Comparison of ENCODE assay signal across 29 cellular contexts in genomic region chr17:14204546-14204945, GRCh38. TPM values are rescaled to one million over a fixed set of nuclear protein-coding genes. Genes with fewer than 3 reads are reported as not detected.
A peak's percentile ranks its signal among the peaks of the same experiment; 100 is the strongest.
DNase-seq lines count a peak whose midpoint lies in the region; ATAC-seq and TF ChIP-seq lines count a peak whose summit lies in the region.
"Had no signal": no experiment of that assay in that cellular context is flagged by ENCODE, and none has a peak within 500 bp of the region (broad histone marks: within the 10 kb centered on the region; RNA-seq: fewer than 3 reads in every experiment).

No MANE protein-coding gene starts in this region.

- POLR2A ChIA-PET in T-cell (lab: Charles Lee): no interaction called here

- CTCF ChIA-PET in activated naive CD4-positive, alpha-beta T cell treated with anti-CD3 and anti-CD28 coated beads for 36 hours (lab: Charles Lee): no interaction called here
- CTCF ChIA-PET in T-cell (lab: Charles Lee): no interaction called here

- peaks cover 73% of the 10 kb centered on the region for H3K4me1 Mint-ChIP-seq in activated naive CD4-positive, alpha-beta T cell treated with anti-CD3 and anti-CD28 coated beads for 36 hours (ENCODE audit: low read depth)
- H3K4me1 Mint-ChIP-seq in T-cell: peaks cover 75 to 79% (median 78%) of the 10 kb centered on the region in 3 donors
- peaks cover 71% of the 10 kb centered on the region for H3K4me1 Mint-ChIP-seq in activated naive CD8-positive, alpha-beta T cell treated with anti-CD3 and anti-CD28 coated beads, Interleukin-2, amount 50 U/mL, for 24 hours
- H3K4me1 Mint-ChIP-seq in osteocyte (ENCODE audit: unreplicated experiment): peaks cover 2% of the 10 kb centered on the region

- peak overlapping the region; percentile 94 for H3K27ac Mint-ChIP-seq in activated naive CD4-positive, alpha-beta T cell treated with anti-CD3 and anti-CD28 coated beads for 36 hours
- no peak overlapping the region for H3K27ac Mint-ChIP-seq in activated naive CD4-positive, alpha-beta T cell treated with anti-CD3 and anti-CD28 coated beads, Interleukin-2, amount 50 U/mL, for 72 hours
- H3K27ac Mint-ChIP-seq in T-cell (peak overlapping the region; percentile 84 to 96), osteocyte (ENCODE audit: unreplicated experiment) (no peak overlapping the region)
- H3K27ac Mint-ChIP-seq in activated naive CD8-positive, alpha-beta T cell treated with anti-CD3 and anti-CD28 coated beads, Interleukin-2, amount 50 U/mL, for 24 hours: peak overlapping the region; percentile 29
- H3K27ac Mint-ChIP-seq: nephron, WTC11 had no signal

- intact Hi-C loops in activated naive CD4-positive, alpha-beta T cell treated with anti-CD3 and anti-CD28 coated beads for 36 hours (cut with micrococcal nuclease): loop anchor here (5.0 to 10.0 kb wide), 3 partner anchors 198 to 607 kb away; no protein-coding TSS in a partner anchor

- H3K27me3 Mint-ChIP-seq in activated naive CD4-positive, alpha-beta T cell treated with anti-CD3 and anti-CD28 coated beads for 36 hours (ENCODE audit: low read depth): no peaks in the 10 kb centered on the region
- H3K27me3 Mint-ChIP-seq in T-cell (no peaks in the 10 kb centered on the region), osteocyte (ENCODE audit: unreplicated experiment) (no peaks in the 10 kb centered on the region)
- H3K27me3 Mint-ChIP-seq in activated naive CD8-positive, alpha-beta T cell treated with anti-CD3 and anti-CD28 coated beads, Interleukin-2, amount 50 U/mL, for 24 hours: no peaks in the 10 kb centered on the region

- H3K36me3 Mint-ChIP-seq in activated naive CD4-positive, alpha-beta T cell treated with anti-CD3 and anti-CD28 coated beads for 36 hours (ENCODE audit: low read depth): peaks cover 39% of the 10 kb centered on the region
- peaks cover 5 to 34% of the 10 kb centered on the region in 2 donors for H3K36me3 Mint-ChIP-seq in activated naive CD4-positive, alpha-beta T cell treated with anti-CD3 and anti-CD28 coated beads, Interleukin-2, amount 50 U/mL, for 72 hours
- H3K36me3 Mint-ChIP-seq in T-cell (peaks cover 23% of the 10 kb centered on the region), osteocyte (ENCODE audit: unreplicated experiment) (peaks cover 18% of the 10 kb centered on the region)
- peaks cover 43% of the 10 kb centered on the region for H3K36me3 Mint-ChIP-seq in activated naive CD8-positive, alpha-beta T cell treated with anti-CD3 and anti-CD28 coated beads, Interleukin-2, amount 50 U/mL, for 24 hours (ENCODE audit: low read depth)

- H3K4me3 Mint-ChIP-seq in activated naive CD4-positive, alpha-beta T cell treated with anti-CD3 and anti-CD28 coated beads for 36 hours: no peak overlapping the region
- H3K4me3 Mint-ChIP-seq in T-cell (peak overlapping the region in 1 of 3 donors; percentile 58), osteocyte (ENCODE audit: unreplicated experiment) (no peak overlapping the region)
- no peak overlapping the region for H3K4me3 Mint-ChIP-seq in activated naive CD8-positive, alpha-beta T cell treated with anti-CD3 and anti-CD28 coated beads, Interleukin-2, amount 50 U/mL, for 24 hours
- H3K4me3 Mint-ChIP-seq: nephron, WTC11 had no signal

- no peak for TF ChIP-seq CTCF in osteocyte (IDR thresholded peaks at IDR 0.05)

- no peak for DNase-seq in activated naive CD4-positive, alpha-beta T cell treated with anti-CD3 and anti-CD28 coated beads for 36 hours
- DNase-seq in activated naive CD4-positive, alpha-beta T cell treated with anti-CD3 and anti-CD28 coated beads, Interleukin-2, amount 50 U/mL, for 72 hours (ENCODE audit: low spot score in 2 of 2): no peak
- DNase-seq in T-cell (no peak), osteocyte (ENCODE audit: extremely low spot score, unreplicated experiment) (peak; percentile 34), NCI-H2029 (lab: John Stamatoyannopoulos, UW) (no peak)
- DNase-seq in activated naive CD8-positive, alpha-beta T cell treated with anti-CD3 and anti-CD28 coated beads, Interleukin-2, amount 50 U/mL, for 24 hours: no peak
- DNase-seq: activated effector memory CD4-positive, alpha-beta T cell treated with Interleukin-2 at 50 U/mL for 16 hours; DMS79 treated with DMSO at 0.1 percent for 48 hours; effector CD8-positive, alpha-beta T cell; H7; head of caudate nucleus; kidney; NCI-H1105 treated with DMSO at 0.1 percent for 48 hours; NCI-H2081; NCI-H226; ovary; retina; SHP77 treated with DMSO at 0.1 percent for 48 hours; stimulated activated CD4-positive, alpha-beta T cell treated with anti-CD3 and anti-CD28 coated beads, Interleukin-2, amount 100 ng/mL, for 24 hours; trophoblast cell had no signal

- ATAC-seq in activated naive CD4-positive, alpha-beta T cell treated with anti-CD3 and anti-CD28 coated beads, Interleukin-2, amount 50 U/mL, for 72 hours: no peak
- ATAC-seq in T-cell (replicated peaks in 1 of 4): no peak
- ATAC-seq in activated naive CD8-positive, alpha-beta T cell treated with anti-CD3 and anti-CD28 coated beads, Interleukin-2, amount 50 U/mL, for 24 hours: no peak
- ATAC-seq in GM18858 (IDR thresholded peaks at IDR 0.05; ENCODE audit: unreplicated experiment): no peak
- ATAC-seq: Panc1, WTC11 had no signal

- no peaks in the 10 kb centered on the region for H3K9me3 Mint-ChIP-seq in activated naive CD4-positive, alpha-beta T cell treated with anti-CD3 and anti-CD28 coated beads for 36 hours
- no peaks in the 10 kb centered on the region for H3K9me3 Mint-ChIP-seq in activated naive CD4-positive, alpha-beta T cell treated with anti-CD3 and anti-CD28 coated beads, Interleukin-2, amount 50 U/mL, for 72 hours
- no peaks in the 10 kb centered on the region for H3K9me3 Mint-ChIP-seq in T-cell
- peaks cover 3% of the 10 kb centered on the region for H3K9me3 Mint-ChIP-seq in activated naive CD8-positive, alpha-beta T cell treated with anti-CD3 and anti-CD28 coated beads, Interleukin-2, amount 50 U/mL, for 24 hours
- no peaks in the 10 kb centered on the region for H3K9me3 Mint-ChIP-seq in osteocyte (ENCODE audit: unreplicated experiment)
- H3K9me3 Mint-ChIP-seq: nephron, WTC11 had no signal

RNA-seq across cellular contexts. Expression of gene CDRT15, which starts 32.1 kb away (rescaled TPM):
- not detected for total RNA-seq in activated naive CD4-positive, alpha-beta T cell treated with anti-CD3 and anti-CD28 coated beads for 36 hours
- total RNA-seq in activated naive CD4-positive, alpha-beta T cell treated with anti-CD3 and anti-CD28 coated beads, Interleukin-2, amount 50 U/mL, for 72 hours: not detected
- not detected for total RNA-seq in T-cell
- not detected in 2 replicates for total RNA-seq in osteocyte
- total RNA-seq: bronchial epithelial cell, H7, kidney, liver, M059J, ovary, smooth muscle cell, subcutaneous adipose tissue, WTC11 had no signal

Comparison
In these comparisons a context has a peak if more than half of its experiments do, and no peak if none do; other contexts are left out.
1. H3K27ac Mint-ChIP-seq: peak in activated naive CD4-positive, alpha-beta T cell treated with anti-CD3 and anti-CD28 coated beads for 36 hours (single experiment), T-cell (2 of 2) and activated naive CD8-positive, alpha-beta T cell treated with anti-CD3 and anti-CD28 coated beads, Interleukin-2, amount 50 U/mL, for 24 hours (single experiment); none in activated naive CD4-positive, alpha-beta T cell treated with anti-CD3 and anti-CD28 coated beads, Interleukin-2, amount 50 U/mL, for 72 hours (0 of 2) and osteocyte (single experiment).